ENCODE assay signal across 14 cellular contexts in genomic region chr20:35286077-35286898, GRCh38. TPM values are rescaled to one million over a fixed set of nuclear protein-coding genes. Genes with fewer than 3 reads are reported as not detected.
DNase-seq lines count a peak whose midpoint lies in the region; ATAC-seq and TF ChIP-seq lines count a peak whose summit lies in the region.
"Had no signal": no experiment of that assay in that cellular context is flagged by ENCODE, and none has a peak within 500 bp of the region (broad histone marks: within the 10 kb centered on the region; RNA-seq: fewer than 3 reads in every experiment).

No MANE protein-coding gene starts in this region.

- H3K4me3 ChIP-seq in Caco-2 (ENCODE audit: low read depth, low read length) (no peak overlapping the region), colonic mucosa (no peak overlapping the region)

- no peak overlapping the region for H3K9ac ChIP-seq in colonic mucosa (ENCODE audit: low read depth in 2 of 2, low read length in 2 of 2)

- H3K27me3 Mint-ChIP-seq in Caco-2 (ENCODE audit: insufficient read depth, unreplicated experiment) = no peaks in the 10 kb centered on the region
- H3K27me3 Mint-ChIP-seq in natural killer cell treated with Interleukin-12 subunit alpha and Interleukin-12 subunit beta and Interleukin-15 and Interleukin-18, amount 100 ng/mL, for 72 hours = no peaks in the 10 kb centered on the region

- POLR2A ChIA-PET in Caco-2 (lab: Charles Lee) = interaction anchor here (0.6 to 1.1 kb wide), 5 partner anchors 8 to 416 kb away, joined by 3 to 11 read pairs (median 4); partner anchors contain the start of gene MMP24OS

- intact Hi-C loops in Caco-2 (cut with micrococcal nuclease; ENCODE audit: unreplicated experiment) = loop anchor here (1.0 to 5.0 kb wide), 2 partner anchors 8 to 409 kb away; partner anchors contain the start of gene ACSS2
- intact Hi-C loops in colonic mucosa (cut with DNase I) = no loop called here

- H3K4me1 ChIP-seq in Caco-2 = peaks cover 28% of the 10 kb centered on the region
- peaks cover 10% of the 10 kb centered on the region for H3K4me1 ChIP-seq in colonic mucosa

- H3K27me3 ChIP-seq in Caco-2 (replicated peaks; ENCODE audit: control insufficient read depth, insufficient read depth, low read length) = no peaks in the 10 kb centered on the region
- H3K27me3 ChIP-seq in colonic mucosa = no peaks in the 10 kb centered on the region

- H3K4me1 Mint-ChIP-seq in Caco-2 (ENCODE audit: low read depth, unreplicated experiment) = peaks cover 18% of the 10 kb centered on the region
- peaks cover 18 to 24% of the 10 kb centered on the region in 2 donors for H3K4me1 Mint-ChIP-seq in natural killer cell treated with Interleukin-12 subunit alpha and Interleukin-12 subunit beta and Interleukin-15 and Interleukin-18, amount 100 ng/mL, for 72 hours (ENCODE audit: low read depth in 2 of 2)

- no TSS peak for BruUV-seq in Caco-2 (replicated peaks; lab: Mats Ljungman, UMichigan)

- H3K9me3 ChIP-seq in Caco-2 (no peaks in the 10 kb centered on the region), colonic mucosa (no peaks in the 10 kb centered on the region)

- H3K4me3 Mint-ChIP-seq in Caco-2 (ENCODE audit: unreplicated experiment) = peak overlapping the region; percentile 84
- peak overlapping the region; percentile 96 for H3K4me3 Mint-ChIP-seq in natural killer cell treated with Interleukin-12 subunit alpha and Interleukin-12 subunit beta and Interleukin-15 and Interleukin-18, amount 100 ng/mL, for 72 hours

- H3K27ac Mint-ChIP-seq in Caco-2 (ENCODE audit: unreplicated experiment) = peak overlapping the region; percentile 87
- H3K27ac Mint-ChIP-seq in natural killer cell treated with Interleukin-12 subunit alpha and Interleukin-12 subunit beta and Interleukin-15 and Interleukin-18, amount 100 ng/mL, for 72 hours = peak overlapping the region; percentile 93 to 94

- H3K36me3 Mint-ChIP-seq in Caco-2 (ENCODE audit: insufficient read depth, unreplicated experiment) = peaks cover 31% of the 10 kb centered on the region
- H3K36me3 Mint-ChIP-seq in natural killer cell treated with Interleukin-12 subunit alpha and Interleukin-12 subunit beta and Interleukin-15 and Interleukin-18, amount 100 ng/mL, for 72 hours = no peaks in the 10 kb centered on the region

- peak overlapping the region; percentile 12 for H3K27ac ChIP-seq in colonic mucosa

- H3K9me3 Mint-ChIP-seq in Caco-2 (ENCODE audit: unreplicated experiment) = no peaks in the 10 kb centered on the region
- H3K9me3 Mint-ChIP-seq in natural killer cell treated with Interleukin-12 subunit alpha and Interleukin-12 subunit beta and Interleukin-15 and Interleukin-18, amount 100 ng/mL, for 72 hours = no peaks in the 10 kb centered on the region

- no peak for TF ChIP-seq CTCF in Caco-2 (IDR thresholded peaks at IDR 0.05; ENCODE audit: insufficient read depth in 1 of 2, low read depth in 1 of 2, low read length in 1 of 2, severe bottlenecking in 1 of 2, unreplicated experiment in 1 of 2)
- no peak for TF ChIP-seq CTCF in colonic mucosa (IDR thresholded peaks at IDR 0.05)

- peaks cover 3% of the 10 kb centered on the region; the same call in 1 of the 2 replicates for H3K36me3 ChIP-seq in Caco-2 (ENCODE audit: control insufficient read depth, insufficient read depth, low read length)
- no peaks in the 10 kb centered on the region for H3K36me3 ChIP-seq in colonic mucosa

- no peak for ATAC-seq in natural killer cell treated with Interleukin-12 subunit alpha and Interleukin-12 subunit beta and Interleukin-15 and Interleukin-18, amount 100 ng/mL, for 72 hours
- no peak for ATAC-seq in GM21381 (IDR thresholded peaks at IDR 0.05; ENCODE audit: unreplicated experiment)

- DNase-seq in Caco-2 (peak; percentile 76 to 89), HuH-7.5 (ENCODE audit: low spot score) (peak; percentile 96), colonic mucosa (peak; percentile 54), NCI-H187 (lab: John Stamatoyannopoulos, UW) (no peak), NCI-H526 (lab: John Stamatoyannopoulos, UW) (no peak)
- no peak for DNase-seq in natural killer cell treated with Interleukin-12 subunit alpha and Interleukin-12 subunit beta and Interleukin-15 and Interleukin-18, amount 100 ng/mL, for 72 hours (ENCODE audit: low spot score)
- DNase-seq: activated gamma-delta T cell treated with Interleukin-2 at 50 U/mL for 16 hours; dermis blood vessel endothelial cell; foreskin melanocyte; NCI-H1417 treated with DMSO at 0.1 percent for 48 hours; NCI-H69; occipital lobe; stimulated activated naive CD4-positive, alpha-beta T cell had no signal

- CTCF ChIA-PET in Caco-2 (lab: Charles Lee) = interaction anchor here (0.6 to 4.3 kb wide), 6 partner anchors 11 to 190 kb away, joined by 3 to 37 read pairs (median 3); no protein-coding TSS in a partner anchor

RNA-seq across cellular contexts. Expression of gene EIF6, which starts 1.7 kb away (rescaled TPM):
- 403 and 420 TPM in 2 replicates for total RNA-seq in Caco-2 (2022)
- 100 to 1,000 TPM; 163 to 194 TPM for total RNA-seq in colonic mucosa
- total RNA-seq in natural killer cell treated with Interleukin-12 subunit alpha and Interleukin-12 subunit beta and Interleukin-15 and Interleukin-18, amount 100 ng/mL, for 72 hours = 100 to 1,000 TPM; 154 to 233 TPM

RNA-seq across cellular contexts. Expression of gene FAM83C, which starts 5.9 kb away (rescaled TPM):
- total RNA-seq in Caco-2 (2022) = 0.09 TPM in 1 of 2 replicates, not detected in the other
- total RNA-seq in colonic mucosa = under 1 TPM in 1 of 2 donors, not detected in 1; 0.45 TPM
- total RNA-seq in natural killer cell treated with Interleukin-12 subunit alpha and Interleukin-12 subunit beta and Interleukin-15 and Interleukin-18, amount 100 ng/mL, for 72 hours = under 1 TPM in 1 of 2 donors, not detected in 1; 0.10 TPM
- total RNA-seq: dermis blood vessel endothelial cell, occipital lobe had no signal

RNA-seq across cellular contexts. Expression of gene MMP24OS, which starts 8.4 kb away (rescaled TPM):
- total RNA-seq in Caco-2 (2022) = 38.8 and 42.3 TPM in 2 replicates
- total RNA-seq in colonic mucosa = 100 to 1,000 TPM in 1 of 2 donors, 10 to 100 TPM in 1; 83.9 to 123 TPM
- 10 to 100 TPM; 35.6 to 51.2 TPM for total RNA-seq in natural killer cell treated with Interleukin-12 subunit alpha and Interleukin-12 subunit beta and Interleukin-15 and Interleukin-18, amount 100 ng/mL, for 72 hours

RNA-seq across cellular contexts. Expression of gene MMP24, which starts 59.8 kb away (rescaled TPM):
- 13.0 and 15.6 TPM in 2 replicates for total RNA-seq in Caco-2 (2022)
- total RNA-seq in colonic mucosa = under 1 TPM; 0.15 to 0.50 TPM
- total RNA-seq in natural killer cell treated with Interleukin-12 subunit alpha and Interleukin-12 subunit beta and Interleukin-15 and Interleukin-18, amount 100 ng/mL, for 72 hours = not detected

Comparison
In these comparisons a context has a peak if more than half of its experiments do, and no peak if none do; other contexts are left out.
1. DNase-seq: peak in Caco-2 (2 of 2), HuH-7.5 (single experiment) and colonic mucosa (single experiment); none in natural killer cell treated with Interleukin-12 subunit alpha and Interleukin-12 subunit beta and Interleukin-15 and Interleukin-18, amount 100 ng/mL, for 72 hours (single experiment), NCI-H187 (0 of 2) and NCI-H526 (0 of 2).